Comparison of ENCODE assay signal across 9 cellular contexts in genomic region chr22:50250249-50250554, GRCh38. TPM values are rescaled to one million over a fixed set of nuclear protein-coding genes. Genes with fewer than 3 reads are reported as not detected.
DNase-seq lines count a peak whose midpoint lies in the region; TF ChIP-seq lines count a peak whose summit lies in the region.
"Had no signal": no experiment of that assay in that cellular context is flagged by ENCODE, and none has a peak within 500 bp of the region (broad histone marks: within the 10 kb centered on the region; RNA-seq: fewer than 3 reads in every experiment).

No MANE protein-coding gene starts in this region.

- no peak for TF ChIP-seq CTCF in endodermal cell (conservative IDR thresholded peaks at IDR 0.05)
- no peak for TF ChIP-seq CTCF in osteocyte (IDR thresholded peaks at IDR 0.05)

- H3K4me1 ChIP-seq in CD8-positive, alpha-beta memory T cell (ENCODE audit: insufficient read depth, low read length): peaks cover 36% of the 10 kb centered on the region
- H3K4me1 ChIP-seq in NT2/D1 (ENCODE audit: insufficient read depth, insufficient read length) (peaks cover 24% of the 10 kb centered on the region), endodermal cell (ENCODE audit: control insufficient read depth, insufficient read depth, low read length) (peaks cover 3% of the 10 kb centered on the region)

- peaks cover 0 to 12% (median 5%) of the 10 kb centered on the region in 3 donors for H3K36me3 Mint-ChIP-seq in CD8-positive, alpha-beta memory T cell
- peaks cover 14% of the 10 kb centered on the region for H3K36me3 Mint-ChIP-seq in endodermal cell (ENCODE audit: low read depth)
- H3K36me3 Mint-ChIP-seq in osteocyte (ENCODE audit: unreplicated experiment): no peaks in the 10 kb centered on the region

- H3K36me3 ChIP-seq in CD8-positive, alpha-beta memory T cell (ENCODE audit: insufficient read depth, low read length): peaks cover 13% of the 10 kb centered on the region
- H3K36me3 ChIP-seq in NT2/D1 (ENCODE audit: insufficient read depth, insufficient read length, low read length) (peaks cover 38% of the 10 kb centered on the region), endodermal cell (ENCODE audit: control insufficient read depth, insufficient read depth, low read length) (peaks cover 25% of the 10 kb centered on the region), H7 (replicated peaks; ENCODE audit: control insufficient read depth, insufficient read depth, low read length) (peaks cover 6% of the 10 kb centered on the region)

- H3K4me1 Mint-ChIP-seq in CD8-positive, alpha-beta memory T cell: peaks cover 8 to 39% (median 9%) of the 10 kb centered on the region in 3 donors
- H3K4me1 Mint-ChIP-seq in endodermal cell: no peaks in the 10 kb centered on the region
- peaks cover 10% of the 10 kb centered on the region for H3K4me1 Mint-ChIP-seq in osteocyte (ENCODE audit: unreplicated experiment)

- H3K4me3 Mint-ChIP-seq in CD8-positive, alpha-beta memory T cell: peak overlapping the region; percentile 73 to 86 (median 82)
- H3K4me3 Mint-ChIP-seq in endodermal cell: peak overlapping the region; percentile 65
- H3K4me3 Mint-ChIP-seq in osteocyte (ENCODE audit: unreplicated experiment): peak overlapping the region; percentile 76

- peak overlapping the region; percentile 54 for H3K9ac ChIP-seq in NT2/D1 (ENCODE audit: insufficient read length, low read depth)
- no peak overlapping the region for H3K9ac ChIP-seq in endodermal cell (ENCODE audit: extremely low read depth, low read length, poor library complexity, severe bottlenecking)

- peak overlapping the region; percentile 65 for H3K27ac ChIP-seq in CD8-positive, alpha-beta memory T cell (ENCODE audit: low read depth, low read length)
- H3K27ac ChIP-seq in endodermal cell (ENCODE audit: low read depth, low read length): no peak overlapping the region

- CTCF ChIA-PET in CD8-positive, alpha-beta memory T cell (lab: Charles Lee): interaction anchor here (0.9 to 3.9 kb wide), 9 partner anchors 8 to 372 kb away, joined by 3 to 33 read pairs (median 10); partner anchors contain the start of genes DENND6B and SCO2

- 88 to 90% methylated on average over 11 of the region's 11 CpGs for WGBS in endodermal cell (ENCODE audit: insufficient coverage in 1 of 2, insufficient read length in 1 of 2), 2 experiments

- no peaks in the 10 kb centered on the region for H3K27me3 ChIP-seq in CD8-positive, alpha-beta memory T cell (ENCODE audit: insufficient read depth, low read length, poor library complexity, severe bottlenecking)
- no peaks in the 10 kb centered on the region for H3K27me3 ChIP-seq in NT2/D1 (ENCODE audit: insufficient read depth, insufficient read length)
- no peaks in the 10 kb centered on the region for H3K27me3 ChIP-seq in endodermal cell (ENCODE audit: control insufficient read depth, insufficient read depth, low read length, poor library complexity, severe bottlenecking)
- H3K27me3 ChIP-seq in H7 (ENCODE audit: control insufficient read depth, insufficient read depth, low read length): no peaks in the 10 kb centered on the region

- H3K27ac Mint-ChIP-seq in CD8-positive, alpha-beta memory T cell: peak overlapping the region in 4 of 8 donors; percentile 43 to 83 (median 62)
- H3K27ac Mint-ChIP-seq in endodermal cell (no peak overlapping the region), osteocyte (ENCODE audit: unreplicated experiment) (peak overlapping the region; percentile 4)

- no peaks in the 10 kb centered on the region for H3K9me3 Mint-ChIP-seq in CD8-positive, alpha-beta memory T cell
- H3K9me3 Mint-ChIP-seq in endodermal cell: no peaks in the 10 kb centered on the region
- H3K9me3 Mint-ChIP-seq in osteocyte (ENCODE audit: unreplicated experiment): no peaks in the 10 kb centered on the region

- H3K4me3 ChIP-seq in CD8-positive, alpha-beta memory T cell (ENCODE audit: low read length): peak overlapping the region; percentile 83
- H3K4me3 ChIP-seq in NT2/D1 (ENCODE audit: insufficient read length, low read depth) (peak overlapping the region; percentile 78), endodermal cell (ENCODE audit: low read length) (peak overlapping the region; percentile 86), H7 (ENCODE audit: insufficient read depth, low read depth, low read length) (no peak overlapping the region)

- POLR2A ChIA-PET in CD8-positive, alpha-beta memory T cell (lab: Charles Lee): interaction anchor here (1.1 kb wide), 2 partner anchors 64 to 298 kb away, joined by 3 read pairs; no protein-coding TSS in a partner anchor

- H3K9me3 ChIP-seq in CD8-positive, alpha-beta memory T cell (ENCODE audit: low read length): no peaks in the 10 kb centered on the region
- H3K9me3 ChIP-seq in NT2/D1 (ENCODE audit: insufficient read depth, low read length) (no peaks in the 10 kb centered on the region), endodermal cell (ENCODE audit: control insufficient read depth, low read length) (no peaks in the 10 kb centered on the region)

- H3K27me3 Mint-ChIP-seq in CD8-positive, alpha-beta memory T cell: peaks cover 0 to 1% of the 10 kb centered on the region in 2 donors
- no peaks in the 10 kb centered on the region for H3K27me3 Mint-ChIP-seq in endodermal cell (ENCODE audit: insufficient read depth)
- H3K27me3 Mint-ChIP-seq in osteocyte (ENCODE audit: unreplicated experiment): no peaks in the 10 kb centered on the region

- no peak for DNase-seq in CD8-positive, alpha-beta memory T cell
- DNase-seq in NT2/D1 (ENCODE audit: low read depth, low spot score) (no peak), endodermal cell (no peak), osteocyte (ENCODE audit: extremely low spot score, unreplicated experiment) (no peak), DMS53 (lab: John Stamatoyannopoulos, UW) (no peak), H7 (no peak), cerebellum (ENCODE audit: low spot score) (no peak)
- DNase-seq in activated naive CD4-positive, alpha-beta T cell treated with Interleukin-2 at 50 U/mL for 16 hours: no peak
- DNase-seq: NCI-H2171 had no signal

RNA-seq across cellular contexts. Expression of gene HDAC10, which starts 0.9 kb away (rescaled TPM):
- total RNA-seq in CD8-positive, alpha-beta memory T cell: 10 to 100 TPM; 42.5 to 44.7 TPM
- 7.5 TPM for polyA plus RNA-seq in CD8-positive, alpha-beta memory T cell
- total RNA-seq in endodermal cell (10 to 100 TPM; 57.2 to 62.8 TPM), osteocyte (37.7 and 38.3 TPM in 2 replicates), cerebellum (12.9 TPM)
- 33.2 TPM for polyA plus RNA-seq in endodermal cell (2013, experiment 1 of 2)
- polyA plus RNA-seq in endodermal cell (2013, experiment 2 of 2): 25.5 TPM
- 15.7 and 22.4 TPM in 2 replicates for total RNA-seq in H7 (2014; rRNA removed; shearing (Covaris generic))

RNA-seq across cellular contexts. Expression of gene TUBGCP6, which starts 5.4 kb away (rescaled TPM):
- total RNA-seq in CD8-positive, alpha-beta memory T cell: 10 to 100 TPM; 51.4 to 52.2 TPM
- polyA plus RNA-seq in CD8-positive, alpha-beta memory T cell: 18.6 TPM
- 10 to 100 TPM; 43.7 to 46.0 TPM for total RNA-seq in endodermal cell
- polyA plus RNA-seq in endodermal cell (2013, experiment 1 of 2): 39.7 TPM
- 35.7 TPM for polyA plus RNA-seq in endodermal cell (2013, experiment 2 of 2)
- 52.5 and 55.7 TPM in 2 replicates for total RNA-seq in osteocyte
- 24.0 and 31.6 TPM in 2 replicates for total RNA-seq in H7 (2014; rRNA removed; shearing (Covaris generic))
- total RNA-seq in cerebellum: 41.3 TPM

RNA-seq across cellular contexts. Expression of gene MAPK12, which starts 11.3 kb away (rescaled TPM):
- total RNA-seq in CD8-positive, alpha-beta memory T cell: 1 to 10 TPM; 9.3 to 9.7 TPM
- polyA plus RNA-seq in CD8-positive, alpha-beta memory T cell: 0.03 TPM
- 10 to 100 TPM; 46.5 to 57.0 TPM for total RNA-seq in endodermal cell
- 14.6 TPM for polyA plus RNA-seq in endodermal cell (2013, experiment 1 of 2)
- polyA plus RNA-seq in endodermal cell (2013, experiment 2 of 2): 13.5 TPM
- total RNA-seq in osteocyte: 24.8 and 27.3 TPM in 2 replicates
- 21.2 and 23.8 TPM in 2 replicates for total RNA-seq in H7 (2014; rRNA removed; shearing (Covaris generic))
- 6.1 TPM for total RNA-seq in cerebellum

RNA-seq across cellular contexts. Expression of gene MAPK11, which starts 20.0 kb away (rescaled TPM):
- 10 to 100 TPM; 12.8 to 13.2 TPM for total RNA-seq in CD8-positive, alpha-beta memory T cell
- 0.28 TPM for polyA plus RNA-seq in CD8-positive, alpha-beta memory T cell
- total RNA-seq in endodermal cell (under 1 TPM; 0.33 to 0.40 TPM), osteocyte (6.4 and 6.9 TPM in 2 replicates), cerebellum (8.4 TPM)
- 8.8 TPM for polyA plus RNA-seq in endodermal cell (2013, experiment 1 of 2)
- polyA plus RNA-seq in endodermal cell (2013, experiment 2 of 2): 8.3 TPM
- total RNA-seq in H7 (2014; rRNA removed; shearing (Covaris generic)): 1.4 and 2.4 TPM in 2 replicates

RNA-seq across cellular contexts. Expression of gene SELENOO, which starts 49.4 kb away (rescaled TPM):
- total RNA-seq in CD8-positive, alpha-beta memory T cell: 10 to 100 TPM; 22.3 to 25.9 TPM
- 6.1 TPM for polyA plus RNA-seq in CD8-positive, alpha-beta memory T cell
- total RNA-seq in endodermal cell (10 to 100 TPM; 22.2 to 22.9 TPM), osteocyte (23.9 and 25.0 TPM in 2 replicates), cerebellum (10.0 TPM)
- polyA plus RNA-seq in endodermal cell (2013, experiment 1 of 2): 17.4 TPM
- 17.2 TPM for polyA plus RNA-seq in endodermal cell (2013, experiment 2 of 2)
- total RNA-seq in H7 (2014; rRNA removed; shearing (Covaris generic)): 27.8 and 29.9 TPM in 2 replicates
